13 cellular contexts compared by ENCODE assay signal in the genomic region with DNA sequence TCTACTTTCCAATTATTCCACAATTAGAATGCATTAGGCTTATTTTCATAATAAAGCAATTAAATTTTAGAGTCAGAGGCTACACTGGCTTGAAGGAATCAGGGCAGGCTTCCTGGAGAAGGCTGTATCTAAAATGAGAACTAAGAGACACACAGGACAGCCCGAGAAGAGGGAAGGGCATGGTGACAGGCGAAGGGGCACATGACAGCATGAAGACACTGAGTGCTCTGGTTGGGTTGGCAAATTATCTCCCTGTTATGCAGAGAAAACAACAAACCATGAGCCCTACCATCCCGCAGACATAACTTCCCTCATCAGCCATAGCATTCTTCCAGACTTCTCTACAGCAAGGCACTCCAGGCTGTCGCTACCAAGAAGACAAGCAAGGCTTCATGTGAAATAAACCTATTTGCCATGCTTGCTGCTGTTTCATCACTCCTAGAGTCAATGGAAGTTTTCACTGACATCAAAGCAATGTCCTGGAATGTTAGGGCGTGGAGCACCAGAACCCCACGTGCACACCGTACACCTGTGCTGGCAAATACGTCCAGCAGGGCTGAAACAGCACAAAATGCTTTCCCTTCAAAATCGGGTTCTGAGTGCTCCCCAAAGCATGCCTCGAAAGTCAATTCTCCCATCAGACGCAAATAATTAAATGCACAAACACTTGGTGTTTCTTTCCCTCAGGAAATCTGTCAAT. TPM values are rescaled to one million over a fixed set of nuclear protein-coding genes. Genes with fewer than 3 reads are reported as not detected.
DNase-seq lines count a peak whose midpoint lies in the region; ATAC-seq and TF ChIP-seq lines count a peak whose summit lies in the region.
"Had no signal": no experiment of that assay in that cellular context is flagged by ENCODE, and none has a peak within 500 bp of the region (broad histone marks: within the 10 kb centered on the region; RNA-seq: fewer than 3 reads in every experiment).

No MANE protein-coding gene starts in this region.

- peaks cover 97% of the 10 kb centered on the region for H4K20me1 ChIP-seq in IMR-90 (ENCODE audit: insufficient read depth, low read length)

- in situ Hi-C loops in IMR-90 (cut with MboI; ENCODE audit: low sequenced_read_pairs) = loop anchor here (25.0 kb wide), 1 partner anchor 789 kb away; the partner anchor contains the start of gene SEC61G
- in situ Hi-C loops in transverse colon (cut with MboI; ENCODE audit: low pct_ligation_motif_present in 1 of 4, low pct_unique_long_range_greater_than_20kb in 1 of 4, low sequenced_read_pairs in 3 of 4) = no loop called here

- no peak overlapping the region for H2BK120ac ChIP-seq in IMR-90 (ENCODE audit: low read depth, low read length)

- no peak overlapping the region for H4K5ac ChIP-seq in IMR-90 (ENCODE audit: low read depth, low read length)

- H4K91ac ChIP-seq in IMR-90 (ENCODE audit: insufficient read depth, low read depth, low read length) = no peak overlapping the region

- DNase-seq in IMR-90 (no peak), T-cell (no peak), left colon (no peak), transverse colon (no peak), NCI-H2029 (lab: John Stamatoyannopoulos, UW) (no peak), prostate gland (ENCODE audit: low spot score) (no peak)
- no peak for DNase-seq in activated naive CD4-positive, alpha-beta T cell (lab: John Stamatoyannopoulos, UW)
- DNase-seq: activated CD4-positive, alpha-beta T cell treated with anti-CD3 and anti-CD28 coated beads for 1 hour; dermis blood vessel endothelial cell; foreskin fibroblast; KG1; left cardiac atrium; NCI-H510A had no signal

- H3K4me3 Mint-ChIP-seq in T-cell = no peak overlapping the region

- peaks cover 31 to 97% of the 10 kb centered on the region in 2 experiments for H3K79me1 ChIP-seq in IMR-90 (ENCODE audit: low read depth in 1 of 2, low read length in 2 of 2)

- H3K27ac Mint-ChIP-seq in T-cell = peak overlapping the region; percentile 11 to 19

- peaks cover 90 to 97% (median 95%) of the 10 kb centered on the region in 3 donors for H3K4me1 Mint-ChIP-seq in T-cell

- H2AK5ac ChIP-seq in IMR-90 (ENCODE audit: low read depth, low read length) = no peak overlapping the region

- peaks cover 26% of the 10 kb centered on the region for H3K36me3 Mint-ChIP-seq in T-cell

- CTCF ChIA-PET in IMR-90 (lab: Yijun Ruan, JAX) = no interaction called here
- CTCF ChIA-PET in T-cell (lab: Charles Lee) = no interaction called here

- no peak overlapping the region for H2BK5ac ChIP-seq in IMR-90 (ENCODE audit: low read depth, low read length, poor library complexity, severe bottlenecking)

- H4K8ac ChIP-seq in IMR-90 (ENCODE audit: low read depth in 2 of 2, low read length in 2 of 2) = no peak overlapping the region

- dilution Hi-C loops in IMR-90 (cut with HindIII; ENCODE audit: low sequenced_read_pairs, unreplicated experiment) = no loop called here

- H3K4ac ChIP-seq in IMR-90 (ENCODE audit: low read depth, low read length) = 0 out of 2 replicates have a peak overlapping the region, but pooled peaks have one; percentile 6

- H3K36me3 ChIP-seq in IMR-90 (ENCODE audit: control insufficient read depth, insufficient read depth, low read length) (peaks cover 3% of the 10 kb centered on the region), transverse colon (no peaks in the 10 kb centered on the region), prostate gland (no peaks in the 10 kb centered on the region)

- no peaks in the 10 kb centered on the region for H3K9me3 ChIP-seq in IMR-90 (ENCODE audit: control insufficient read depth, insufficient read depth, low read length)
- H3K9me3 ChIP-seq in transverse colon = no peaks in the 10 kb centered on the region
- H3K9me3 ChIP-seq in prostate gland = no peaks in the 10 kb centered on the region

- no peak for TF ChIP-seq EP300 in transverse colon (IDR thresholded peaks at IDR 0.05; ENCODE audit: low read depth)

- H3K56ac ChIP-seq in IMR-90 (ENCODE audit: extremely low read depth, insufficient read depth, low read length) = no peak overlapping the region

- no peak overlapping the region for H2BK20ac ChIP-seq in IMR-90 (ENCODE audit: low read depth, low read length)

- TF ChIP-seq POLR2A in IMR-90 (IDR thresholded peaks at IDR 0.05; ENCODE audit: low read depth, low read length) = no peak
- TF ChIP-seq POLR2A in transverse colon (IDR thresholded peaks at IDR 0.05) = no peak
- TF ChIP-seq POLR2A in prostate gland (IDR thresholded peaks at IDR 0.05) = no peak

- ATAC-seq in IMR-90 (ENCODE audit: low read depth) (no peak), T-cell (replicated peaks in 1 of 4) (no peak), left colon (peak; percentile 33)
- ATAC-seq: left cardiac atrium had no signal

- H3K9me1 ChIP-seq in IMR-90 (ENCODE audit: insufficient read depth, low read length) = peaks cover 57% of the 10 kb centered on the region

- no peak overlapping the region for H3K23ac ChIP-seq in IMR-90 (ENCODE audit: low read depth, low read length)

- TF ChIP-seq CTCF in IMR-90 (conservative IDR thresholded peaks at IDR 0.05; ENCODE audit: low read depth, low read length) (no peak), transverse colon (IDR thresholded peaks at IDR 0.05) (peak in 3 of 5 experiments; percentile 25 to 53 (median 45)), prostate gland (IDR thresholded peaks at IDR 0.05) (no peak)

- no peak overlapping the region for H3K9ac ChIP-seq in IMR-90 (ENCODE audit: low read depth, low read length)

- H3K4me1 ChIP-seq in IMR-90 (ENCODE audit: control insufficient read depth, insufficient read depth, low read length) (peaks cover 27% of the 10 kb centered on the region), transverse colon (peaks cover 50 to 93% (median 79%) of the 10 kb centered on the region in 4 donors), prostate gland (replicated peaks) (peaks cover 3% of the 10 kb centered on the region)

- H2AK9ac ChIP-seq in IMR-90 (replicated peaks; ENCODE audit: low read depth, low read length, poor library complexity) = no peak overlapping the region

- POLR2A ChIA-PET in IMR-90 (lab: Charles Lee; ENCODE audit: unreplicated experiment) (no interaction called here), T-cell (lab: Charles Lee) (no interaction called here)

- H3K27me3 Mint-ChIP-seq in T-cell = no peaks in the 10 kb centered on the region

- 95% methylated on average over 5 of the region's 11 CpGs; no CpG with 5 or more reads in 1 of the 2 experiments for WGBS in IMR-90 (ENCODE audit: extremely low coverage in 2 of 2, insufficient read length in 1 of 2), 2 experiments
- WGBS in transverse colon (ENCODE audit: low coverage in 1 of 2), 2 donors = 69 to 85% methylated on average over 6 to 11 of the region's 11 CpGs
- 86% methylated on average over 11 of the region's 11 CpGs for WGBS in prostate gland

- intact Hi-C loops in IMR-90 (cut with micrococcal nuclease) = no loop called here
- intact Hi-C loops in left colon (cut with DNase I, micrococcal nuclease) = no loop called here
- intact Hi-C loops in transverse colon (cut with DNase I; ENCODE audit: low total_unique reads) = no loop called here
- intact Hi-C loops in prostate gland (cut with DNase I) = no loop called here

- BruUV-seq in IMR-90 (replicated peaks; lab: Mats Ljungman, UMichigan) = no TSS peak

- H3K27me3 ChIP-seq in IMR-90 (ENCODE audit: control insufficient read depth, insufficient read depth, low read length) (no peaks in the 10 kb centered on the region), transverse colon (no peaks in the 10 kb centered on the region), prostate gland (replicated peaks; ENCODE audit: insufficient read depth) (no peaks in the 10 kb centered on the region)

- no peak overlapping the region for H2AFZ ChIP-seq in IMR-90 (replicated peaks; ENCODE audit: low read length, poor library complexity)

- no peaks in the 10 kb centered on the region for H3K9me3 Mint-ChIP-seq in T-cell

- no peak overlapping the region for H2BK15ac ChIP-seq in IMR-90 (ENCODE audit: low read depth, low read length)

- H3K18ac ChIP-seq in IMR-90 (ENCODE audit: low read depth, low read length) = no peak overlapping the region

- H3K4me2 ChIP-seq in IMR-90 (ENCODE audit: low read depth, low read length) = no peak overlapping the region

- no peak for TF ChIP-seq RAD21 in IMR-90 (IDR thresholded peaks at IDR 0.05; ENCODE audit: low read length)

- H3K4me3 ChIP-seq in IMR-90 (ENCODE audit: insufficient read depth, low read depth, low read length) = no peak overlapping the region
- no peak overlapping the region for H3K4me3 ChIP-seq in transverse colon
- H3K4me3 ChIP-seq in prostate gland = no peak overlapping the region

- H3K14ac ChIP-seq in IMR-90 (replicated peaks; ENCODE audit: low read depth, low read length) = no peak overlapping the region

- H3K27ac ChIP-seq in IMR-90 (ENCODE audit: insufficient read depth, low read length) = no peak overlapping the region
- peak overlapping the region; percentile 66 to 81 (median 76) for H3K27ac ChIP-seq in transverse colon
- H3K27ac ChIP-seq in prostate gland = no peak overlapping the region

TF ChIP-seq in IMR-90, 13 proteins besides CTCF, POLR2A, EP300 and RAD21 (continues in another document):
- TF ChIP-seq, protein P1, sequence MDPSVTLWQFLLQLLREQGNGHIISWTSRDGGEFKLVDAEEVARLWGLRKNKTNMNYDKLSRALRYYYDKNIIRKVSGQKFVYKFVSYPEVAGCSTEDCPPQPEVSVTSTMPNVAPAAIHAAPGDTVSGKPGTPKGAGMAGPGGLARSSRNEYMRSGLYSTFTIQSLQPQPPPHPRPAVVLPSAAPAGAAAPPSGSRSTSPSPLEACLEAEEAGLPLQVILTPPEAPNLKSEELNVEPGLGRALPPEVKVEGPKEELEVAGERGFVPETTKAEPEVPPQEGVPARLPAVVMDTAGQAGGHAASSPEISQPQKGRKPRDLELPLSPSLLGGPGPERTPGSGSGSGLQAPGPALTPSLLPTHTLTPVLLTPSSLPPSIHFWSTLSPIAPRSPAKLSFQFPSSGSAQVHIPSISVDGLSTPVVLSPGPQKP (IDR thresholded peaks at IDR 0.05; ENCODE audit: borderline replicate concordance, low read depth, low read length) = no peak
- TF ChIP-seq RFX5 (IDR thresholded peaks at IDR 0.05; ENCODE audit: low read depth, low read length) (no peak), MAZ (IDR thresholded peaks at IDR 0.05; ENCODE audit: borderline replicate concordance, low read depth, low read length) (no peak), CHD1 (IDR thresholded peaks at IDR 0.05; ENCODE audit: low read depth, low read length) (no peak), RCOR1 (IDR thresholded peaks at IDR 0.05; ENCODE audit: insufficient replicate concordance, low read length) (no peak), SMC3 (IDR thresholded peaks at IDR 0.05; ENCODE audit: low read depth, low read length) (no peak)

RNA-seq across cellular contexts. Expression of gene VOPP1, which starts 21.3 kb away (rescaled TPM):
- total RNA-seq in IMR-90 (2012; rRNA removed) (94.5 and 94.7 TPM in 2 replicates), T-cell (100 to 1,000 TPM in 1 of 5 donors, 10 to 100 TPM in 4; 84.0 to 106 (median 94.8) TPM), left colon (10 to 100 TPM; 78.6 to 85.5 TPM), transverse colon (10 to 100 TPM; 22.1 to 79.2 (median 73.9) TPM), prostate gland (10 to 100 TPM; 29.4 to 46.6 TPM)
- polyA plus RNA-seq in IMR-90 (2012; rRNA removed) = 54.5 and 60.2 TPM in 2 replicates
- polyA plus RNA-seq in IMR-90 (2012; cell fraction: cytosol; rRNA removed) = 39.0 and 52.2 TPM in 2 replicates
- 26.0 and 27.4 TPM in 2 replicates for polyA plus RNA-seq in IMR-90 (2012; cell fraction: nucleus; rRNA removed; ENCODE audit: low replicate concordance)

Comparison
In these comparisons a context has a peak if more than half of its experiments do, and no peak if none do; other contexts are left out.
1. H3K27ac ChIP-seq: peak in transverse colon (4 of 4); none in IMR-90 (single experiment) and prostate gland (0 of 2).
2. CTCF ChIP-seq: peak in transverse colon (3 of 5); none in IMR-90 (single experiment) and prostate gland (0 of 4).